In the genomic region with DNA sequence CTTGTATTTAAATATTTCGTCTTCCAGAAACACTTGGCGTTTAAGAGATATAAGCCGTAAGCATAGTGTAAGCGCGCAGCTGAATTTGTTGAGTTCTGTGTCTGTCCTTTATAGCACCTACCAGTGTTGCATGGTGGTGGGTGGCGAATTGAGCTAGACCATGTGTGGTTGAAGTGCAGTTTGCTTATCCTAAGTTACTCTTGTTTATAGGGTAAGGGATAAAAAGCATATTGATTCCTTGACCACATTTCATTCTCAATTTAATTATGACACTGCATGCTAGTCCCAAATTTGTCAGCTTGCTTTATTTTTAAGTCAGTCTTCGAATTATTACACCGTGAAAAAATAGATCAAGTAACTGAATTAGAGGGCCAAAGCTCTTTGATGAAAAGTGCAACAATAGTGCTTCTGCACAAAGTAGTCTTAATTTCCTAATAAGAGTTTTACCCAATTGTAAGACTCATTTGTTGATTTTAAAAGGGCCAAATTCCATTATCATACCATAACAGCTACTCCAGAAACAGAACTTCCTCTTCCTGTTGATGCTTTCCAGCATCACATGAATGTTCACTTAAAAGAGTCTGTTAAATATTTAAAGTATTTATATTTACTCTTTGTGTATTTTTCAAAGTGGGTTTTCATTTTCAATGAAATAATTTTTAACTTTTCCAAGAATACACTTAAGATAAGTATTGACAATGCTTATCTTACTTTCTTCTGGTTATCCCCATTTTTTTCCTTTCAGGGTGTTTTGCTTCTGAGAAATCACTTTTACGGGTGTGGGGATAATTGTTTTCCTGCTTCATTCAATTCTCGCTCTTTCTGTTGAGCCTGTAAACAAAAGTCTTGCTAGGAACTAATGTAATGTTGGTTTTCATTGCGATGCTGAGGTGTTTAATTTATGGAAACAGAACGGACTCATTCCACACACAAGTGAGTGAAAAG, we compare ENCODE assay signal across 1 cellular context.
TF ChIP-seq lines count a peak whose summit lies in the region.

No MANE protein-coding gene starts in this region.

TF ChIP-seq in H1, 55 proteins besides CTCF, POLR2A, EP300 and RAD21:
- no peak for TF ChIP-seq JUND (IDR thresholded peaks at IDR 0.05; ENCODE audit: low read length)
- no peak for TF ChIP-seq JUN (IDR thresholded peaks at IDR 0.05; ENCODE audit: low read depth, low read length)
